ENCODE assay signal across 8 cellular contexts in the genomic region with DNA sequence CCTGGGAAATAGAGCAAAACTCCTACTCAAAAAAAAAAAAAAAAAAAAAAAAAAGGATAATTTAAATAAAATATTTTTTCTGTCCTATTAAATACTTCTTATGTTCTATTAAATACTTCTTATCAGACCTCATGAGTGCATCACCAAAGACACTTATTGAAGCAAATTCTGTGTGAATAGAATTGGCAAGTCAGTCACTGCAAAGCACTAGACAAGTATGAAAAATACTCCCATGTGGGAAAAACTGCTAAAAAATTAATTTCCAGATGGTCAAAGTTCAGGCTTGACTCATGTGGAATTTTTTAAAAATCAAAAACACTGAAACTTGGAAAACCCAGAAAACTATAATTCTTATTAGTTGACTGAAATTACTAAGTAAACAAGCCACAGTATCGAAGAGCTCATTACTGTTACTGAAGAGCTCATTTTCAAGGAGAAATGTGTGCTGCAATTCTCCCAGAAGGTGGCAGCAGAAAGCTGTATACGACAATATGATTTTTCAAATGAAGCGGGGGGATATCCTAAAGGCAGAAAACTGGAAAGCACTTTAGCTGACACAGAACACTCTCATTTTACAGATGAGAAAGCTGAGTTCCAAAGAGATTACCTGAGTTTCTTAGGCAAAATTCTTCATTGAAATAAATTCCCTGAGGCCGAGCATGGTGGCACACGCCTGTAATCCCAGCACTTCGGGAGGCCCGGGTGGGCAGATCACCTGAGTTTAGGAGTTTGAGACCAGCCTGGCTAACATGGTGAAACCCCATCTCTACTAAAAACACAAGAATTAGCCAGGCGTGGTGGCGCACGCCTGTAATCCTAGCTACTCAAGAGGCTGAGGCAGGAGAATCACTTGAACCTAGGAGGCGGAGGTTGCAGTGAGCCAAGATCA. TPM values are rescaled to one million over a fixed set of nuclear protein-coding genes. Genes with fewer than 3 reads are reported as not detected.
DNase-seq lines count a peak whose midpoint lies in the region; ATAC-seq and TF ChIP-seq lines count a peak whose summit lies in the region.

No MANE protein-coding gene starts in this region.

- in situ Hi-C loops in ACHN (cut with HindIII; ENCODE audit: low pct_ligation_motif_present, low pct_unique_long_range_greater_than_20kb, low sequenced_read_pairs) = no loop called here

- peak; percentile 72 for TF ChIP-seq CTCF in GM10266 (IDR thresholded peaks at IDR 0.05; ENCODE audit: control insufficient read depth, insufficient read depth, low read depth, missing control alignments)

- ATAC-seq in HG02852 (IDR thresholded peaks at IDR 0.05; ENCODE audit: unreplicated experiment) = no peak

- DNase-seq in ACHN (peak; percentile 68), GM10266 (ENCODE audit: extremely low spot score) (peak; percentile 66), NCI-H1694 (lab: John Stamatoyannopoulos, UW) (peak; percentile 86), SW 1271 (lab: John Stamatoyannopoulos, UW) (peak; percentile 20 to 59), cerebellum (ENCODE audit: low spot score) (peak; percentile 67), left kidney (ENCODE audit: low read depth, low spot score) (peak; percentile 89), stromal cell of bone marrow (ENCODE audit: low read depth) (peak; percentile 67)

RNA-seq across cellular contexts. Expression of a gene that starts 15.9 kb away (rescaled TPM):
- total RNA-seq in cerebellum = not detected
